Comparison of ENCODE assay signal across 25 cellular contexts in the genomic region with DNA sequence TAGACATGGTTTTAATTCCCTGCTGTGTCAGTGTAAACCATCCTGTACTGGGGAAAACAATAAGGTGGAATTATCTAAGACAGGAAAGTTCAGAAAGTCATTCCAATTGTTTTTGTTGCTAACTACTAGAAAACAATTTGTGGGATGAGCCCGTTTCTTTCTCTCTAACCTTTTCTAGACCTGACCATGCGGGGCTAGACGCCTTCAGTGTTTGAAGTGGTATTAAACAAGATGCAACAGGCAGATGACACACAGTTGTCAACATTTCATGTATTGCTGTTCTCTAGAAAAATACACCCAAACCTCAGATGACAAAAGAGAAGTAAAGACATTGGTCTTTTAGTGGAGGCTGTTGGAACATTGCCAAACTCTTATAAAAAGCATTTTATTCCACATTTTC.
DNase-seq lines count a peak whose midpoint lies in the region; ATAC-seq, FAIRE-seq and TF ChIP-seq lines count a peak whose summit lies in the region.
"Had no signal": no experiment of that assay in that cellular context is flagged by ENCODE, and none has a peak within 500 bp of the region (broad histone marks: within the 10 kb centered on the region; RNA-seq: fewer than 3 reads in every experiment).

No MANE protein-coding gene starts in this region.

- H3K27ac Mint-ChIP-seq in endodermal cell (peak overlapping the region; percentile 36), mesothelial cell of epicardium (peak overlapping the region; percentile 73), type B pancreatic cell (peak overlapping the region; percentile 63)
- no peak overlapping the region for H3K27ac Mint-ChIP-seq in activated naive CD8-positive, alpha-beta T cell treated with anti-CD3 and anti-CD28 coated beads for 36 hours
- H3K27ac Mint-ChIP-seq: CD4-positive, alpha-beta memory T cell had no signal

- H3K36me3 ChIP-seq in HepG2 (replicated peaks in 1 of 2; ENCODE audit: control insufficient read depth in 1 of 2, insufficient read depth in 2 of 2, low read length in 2 of 2) (no peaks in the 10 kb centered on the region), right lobe of liver (no peaks in the 10 kb centered on the region), endodermal cell (ENCODE audit: control insufficient read depth, insufficient read depth, low read length) (no peaks in the 10 kb centered on the region)
- H3K36me3 ChIP-seq: BLaER1 treated with 17β-estradiol and CSF1 and Interleukin-3, amounts not matched to agents 10 nM and 100 nM; SJSA1 had no signal

- FAIRE-seq in HepG2 (lab: Jason Lieb, UNC) = no peak
- FAIRE-seq: GM12878, RCC 7860 had no signal

- in situ Hi-C loops in HepG2 (cut with HindIII; ENCODE audit: extremely low pct_ligation_motif_present, low pct_unique_long_range_greater_than_20kb) = no loop called here

- H3K27ac ChIP-seq in HepG2 (ENCODE audit: extremely low read length, insufficient read depth, low read length) = peak overlapping the region; percentile 3
- H3K27ac ChIP-seq in right lobe of liver = no peak overlapping the region
- H3K27ac ChIP-seq in endodermal cell (ENCODE audit: low read depth, low read length) = no peak overlapping the region
- H3K27ac ChIP-seq: BLaER1 treated with 17β-estradiol and CSF1 and Interleukin-3, amounts not matched to agents 10 nM and 100 nM; SJSA1 had no signal

- H3K79me2 ChIP-seq in HepG2 (ENCODE audit: insufficient read depth, low read length) = peaks cover 71% of the 10 kb centered on the region

- TF ChIP-seq EP300 in HepG2 (IDR thresholded peaks at IDR 0.05; ENCODE audit: low read depth in 2 of 2, low read length in 2 of 2) = no peak
- no peak for TF ChIP-seq EP300 in HepG2 (CRISPR knock-in tag; IDR thresholded peaks at IDR 0.05; ENCODE audit: borderline replicate concordance)

- no peak overlapping the region for H3K4me2 ChIP-seq in HepG2 (ENCODE audit: low read depth, low read length)
- H3K4me2 ChIP-seq: BLaER1 treated with 17β-estradiol and CSF1 and Interleukin-3, amounts not matched to agents 10 nM and 100 nM had no signal

- no peaks in the 10 kb centered on the region for H3K9me3 ChIP-seq in HepG2 (ENCODE audit: low read length)
- H3K9me3 ChIP-seq in right lobe of liver = no peaks in the 10 kb centered on the region
- H3K9me3 ChIP-seq in endodermal cell (ENCODE audit: control insufficient read depth, low read length) = no peaks in the 10 kb centered on the region
- H3K9me3 ChIP-seq: BLaER1 treated with 17β-estradiol and CSF1 and Interleukin-3, amounts not matched to agents 10 nM and 100 nM; SJSA1 had no signal

- no peak overlapping the region for H3K4me3 Mint-ChIP-seq in endodermal cell
- H3K4me3 Mint-ChIP-seq in mesothelial cell of epicardium = peak overlapping the region; percentile 10
- peak overlapping the region; percentile 27 for H3K4me3 Mint-ChIP-seq in type B pancreatic cell
- no peak overlapping the region for H3K4me3 Mint-ChIP-seq in activated naive CD8-positive, alpha-beta T cell treated with anti-CD3 and anti-CD28 coated beads for 36 hours
- H3K4me3 Mint-ChIP-seq: CD4-positive, alpha-beta memory T cell had no signal

- POLR2A ChIA-PET in HepG2 (lab: Yijun Ruan, JAX) = no interaction called here

- CTCF ChIA-PET in HepG2 (lab: Yijun Ruan, JAX; ENCODE audit: low intra/inter-chr PET ratio, low total read pairs) = no interaction called here

- DNase-seq in HepG2 (ENCODE audit: low spot score) = no peak
- DNase-seq in right lobe of liver = no peak
- DNase-seq in endodermal cell = no peak
- no peak for DNase-seq in mesothelial cell of epicardium (ENCODE audit: low spot score in 2 of 2, unreplicated experiment in 2 of 2)
- DNase-seq in type B pancreatic cell (ENCODE audit: extremely low spot score, unreplicated experiment) = no peak
- no peak for DNase-seq in activated naive CD8-positive, alpha-beta T cell treated with anti-CD3 and anti-CD28 coated beads for 36 hours
- DNase-seq: 8988T; CD4-positive, alpha-beta memory T cell; DND-41; GOT3; IMR-90; NCI-H1105; NCI-H146; NCI-H2029; NCI-H2171; NCI-H446; NCI-H526; OCI-M1 had no signal

- TF ChIP-seq CTCF in HepG2 (CRISPR knock-in tag; IDR thresholded peaks at IDR 0.05) = no peak
- no peak for TF ChIP-seq CTCF in right lobe of liver (IDR thresholded peaks at IDR 0.05)
- TF ChIP-seq CTCF in endodermal cell (conservative IDR thresholded peaks at IDR 0.05) = no peak
- TF ChIP-seq CTCF in mesothelial cell of epicardium (IDR thresholded peaks at IDR 0.05; ENCODE audit: unreplicated experiment) = no peak
- TF ChIP-seq CTCF in type B pancreatic cell (conservative IDR thresholded peaks at IDR 0.05) = no peak

- H3K4me1 Mint-ChIP-seq in endodermal cell (peaks cover 19% of the 10 kb centered on the region), mesothelial cell of epicardium (peaks cover 32% of the 10 kb centered on the region), type B pancreatic cell (ENCODE audit: unreplicated experiment) (peaks cover 22% of the 10 kb centered on the region)
- peaks cover 3% of the 10 kb centered on the region for H3K4me1 Mint-ChIP-seq in activated naive CD8-positive, alpha-beta T cell treated with anti-CD3 and anti-CD28 coated beads for 36 hours
- H3K4me1 Mint-ChIP-seq: CD4-positive, alpha-beta memory T cell had no signal

- H3K4me3 ChIP-seq in HepG2 (replicated peaks in 1 of 3; ENCODE audit: insufficient read depth in 1 of 3, low read depth in 2 of 3, low read length in 3 of 3) (no peak overlapping the region), right lobe of liver (no peak overlapping the region), endodermal cell (ENCODE audit: low read length) (peak overlapping the region; percentile 60)
- H3K4me3 ChIP-seq: BLaER1 treated with 17β-estradiol and CSF1 and Interleukin-3, amounts not matched to agents 10 nM and 100 nM; GM12878; SJSA1 had no signal

- no peak overlapping the region for H3K9ac ChIP-seq in HepG2 (ENCODE audit: insufficient read depth, low read depth, low read length)
- peak overlapping the region; percentile 16 for H3K9ac ChIP-seq in endodermal cell (ENCODE audit: extremely low read depth, low read length, poor library complexity, severe bottlenecking)
- H3K9ac ChIP-seq: BLaER1 treated with 17β-estradiol and CSF1 and Interleukin-3, amounts not matched to agents 10 nM and 100 nM had no signal

- H3K27me3 ChIP-seq in HepG2 (ENCODE audit: control insufficient read depth in 1 of 2, insufficient read depth in 2 of 2, low read length in 2 of 2) (no peaks in the 10 kb centered on the region), right lobe of liver (no peaks in the 10 kb centered on the region), endodermal cell (ENCODE audit: control insufficient read depth, insufficient read depth, low read length, poor library complexity, severe bottlenecking) (no peaks in the 10 kb centered on the region)
- H3K27me3 ChIP-seq: BLaER1 treated with 17β-estradiol and CSF1 and Interleukin-3, amounts not matched to agents 10 nM and 100 nM; SJSA1 had no signal

- no peak for TF ChIP-seq POLR2A in HepG2 (IDR thresholded peaks at IDR 0.05; ENCODE audit: insufficient read depth in 1 of 2, low read depth in 2 of 2, low read length in 2 of 2)
- no peak for TF ChIP-seq POLR2A in right lobe of liver (IDR thresholded peaks at IDR 0.05)

- ATAC-seq in HepG2 = no peak
- no peak for ATAC-seq in right lobe of liver
- no peak for ATAC-seq in GM18858 (IDR thresholded peaks at IDR 0.05; ENCODE audit: unreplicated experiment)
- no peak for ATAC-seq in HG03045 (IDR thresholded peaks at IDR 0.05; ENCODE audit: unreplicated experiment)
- ATAC-seq: GM12878, HCT116 had no signal

- no peaks in the 10 kb centered on the region for H3K27me3 Mint-ChIP-seq in endodermal cell (ENCODE audit: insufficient read depth)
- no peaks in the 10 kb centered on the region for H3K27me3 Mint-ChIP-seq in mesothelial cell of epicardium (ENCODE audit: low read depth)
- H3K27me3 Mint-ChIP-seq in type B pancreatic cell = peaks cover 5% of the 10 kb centered on the region
- H3K27me3 Mint-ChIP-seq in activated naive CD8-positive, alpha-beta T cell treated with anti-CD3 and anti-CD28 coated beads for 36 hours = peaks cover 30% of the 10 kb centered on the region

- no peak overlapping the region for H2AFZ ChIP-seq in HepG2 (ENCODE audit: low read length)

- H3K4me1 ChIP-seq in HepG2 (ENCODE audit: insufficient read depth, low read length) (peaks cover 54% of the 10 kb centered on the region), right lobe of liver (no peaks in the 10 kb centered on the region), endodermal cell (ENCODE audit: control insufficient read depth, insufficient read depth, low read length) (peaks cover 7% of the 10 kb centered on the region)
- H3K4me1 ChIP-seq: SJSA1 had no signal

- H3K36me3 Mint-ChIP-seq in endodermal cell (ENCODE audit: low read depth) = no peaks in the 10 kb centered on the region
- H3K36me3 Mint-ChIP-seq in mesothelial cell of epicardium = peaks cover 2% of the 10 kb centered on the region
- H3K36me3 Mint-ChIP-seq in type B pancreatic cell = peaks cover 8% of the 10 kb centered on the region
- H3K36me3 Mint-ChIP-seq in activated naive CD8-positive, alpha-beta T cell treated with anti-CD3 and anti-CD28 coated beads for 36 hours = no peaks in the 10 kb centered on the region
- H3K36me3 Mint-ChIP-seq: CD4-positive, alpha-beta memory T cell had no signal

- no peaks in the 10 kb centered on the region; the same call in 1 of the 2 replicates for H4K20me1 ChIP-seq in HepG2 (ENCODE audit: insufficient read depth, low read length)
- H4K20me1 ChIP-seq: BLaER1 treated with 17β-estradiol and CSF1 and Interleukin-3, amounts not matched to agents 10 nM and 100 nM had no signal

- no peak for TF ChIP-seq RAD21 in HepG2 (CRISPR knock-in tag; IDR thresholded peaks at IDR 0.05)

- no TSS peak for BruUV-seq in HepG2 (replicated peaks; lab: Mats Ljungman, UMichigan)

- WGBS in HepG2 (ENCODE audit: low lambda C conversion rate) = 98% methylated on average over 3 of the region's 3 CpGs
- WGBS in right lobe of liver (ENCODE audit: insufficient coverage, low coverage, low lambda C conversion rate, missing lambda C conversion rate) = 29% methylated on average over 3 of the region's 3 CpGs
- WGBS in endodermal cell (ENCODE audit: insufficient coverage in 1 of 2, insufficient read length in 1 of 2), 2 experiments = 73 to 100% methylated on average over 3 of the region's 3 CpGs

- H3K9me3 Mint-ChIP-seq in endodermal cell (no peaks in the 10 kb centered on the region), mesothelial cell of epicardium (peaks cover 8% of the 10 kb centered on the region), type B pancreatic cell (peaks cover 11% of the 10 kb centered on the region)
- H3K9me3 Mint-ChIP-seq in activated naive CD8-positive, alpha-beta T cell treated with anti-CD3 and anti-CD28 coated beads for 36 hours = no peaks in the 10 kb centered on the region

- intact Hi-C loops in HepG2 (cut with micrococcal nuclease; ENCODE audit: unreplicated experiment) = no loop called here
- intact Hi-C loops in right lobe of liver (cut with DNase I) = no loop called here

TF ChIP-seq in HepG2, 621 proteins besides CTCF, POLR2A, EP300 and RAD21 (continues in another document):
- no peak for TF ChIP-seq ELF1 (CRISPR knock-in tag; IDR thresholded peaks at IDR 0.05)

Comparison
In these comparisons a context has a peak if more than half of its experiments do, and no peak if none do; other contexts are left out.
1. H3K4me3 Mint-ChIP-seq: peak in mesothelial cell of epicardium (single experiment) and type B pancreatic cell (single experiment); none in endodermal cell (single experiment) and activated naive CD8-positive, alpha-beta T cell treated with anti-CD3 and anti-CD28 coated beads for 36 hours (single experiment).